11 cellular contexts compared by ENCODE assay signal in genomic region chr11:13098067-13098466, GRCh38.
DNase-seq lines count a peak whose midpoint lies in the region; ATAC-seq and TF ChIP-seq lines count a peak whose summit lies in the region.
"Had no signal": no experiment of that assay in that cellular context is flagged by ENCODE, and none has a peak within 500 bp of the region (broad histone marks: within the 10 kb centered on the region; RNA-seq: fewer than 3 reads in every experiment).

No MANE protein-coding gene starts in this region.

- intact Hi-C loops in mammary epithelial cell (cut with micrococcal nuclease), result loop anchor here (2.0 kb wide), 1 partner anchor 15 kb away; no protein-coding TSS in a partner anchor

- H3K36me3 ChIP-seq in mammary epithelial cell (ENCODE audit: insufficient read depth, low read length) (no peaks in the 10 kb centered on the region), mesenchymal stem cell (ENCODE audit: control insufficient read depth in 1 of 2, insufficient read depth in 2 of 2, low read depth in 1 of 2, low read length in 2 of 2) (no peaks in the 10 kb centered on the region)
- H3K36me3 ChIP-seq: ascending aorta had no signal

- in situ Hi-C loops in mammary epithelial cell (cut with MboI; ENCODE audit: low sequenced_read_pairs in 2 of 2), result no loop called here

- H4K91ac ChIP-seq in mesenchymal stem cell (ENCODE audit: low read length), result no peak overlapping the region

- CTCF ChIA-PET in mammary epithelial cell (lab: Charles Lee; ENCODE audit: low non-redundant PET), result interaction anchor here (0.9 kb wide), 1 partner anchor 22 kb away, joined by 6 read pairs; no protein-coding TSS in a partner anchor

- H3K27ac Mint-ChIP-seq in neural crest cell (ENCODE audit: unreplicated experiment), result peak overlapping the region; percentile 80
- no peak overlapping the region for H3K27ac Mint-ChIP-seq in nephron progenitor cell
- H3K27ac Mint-ChIP-seq: naive B cell had no signal

- BruUV-seq in mammary epithelial cell (replicated peaks; lab: Mats Ljungman, UMichigan), result no TSS peak

- peaks cover 19% of the 10 kb centered on the region for H3K4me1 ChIP-seq in mammary epithelial cell (ENCODE audit: insufficient read depth, low read length)
- H3K4me1 ChIP-seq in mesenchymal stem cell (ENCODE audit: control insufficient read depth, insufficient read depth, low read depth, low read length), result no peaks in the 10 kb centered on the region
- H3K4me1 ChIP-seq: ascending aorta had no signal

- no peaks in the 10 kb centered on the region for H4K20me1 ChIP-seq in mammary epithelial cell (ENCODE audit: insufficient read depth, low read length)

- DNase-seq in DMS153 (lab: John Stamatoyannopoulos, UW), result peak; percentile 90
- DNase-seq in NCI-H146 treated with DMSO at 0.1 percent for 48 hours (lab: John Stamatoyannopoulos, UW; ENCODE audit: unreplicated experiment), result peak; percentile 19
- peak; percentile 99 for DNase-seq in mammary epithelial cell
- peak; percentile 43 for DNase-seq in neural crest cell (ENCODE audit: low read depth, low spot score)
- DNase-seq in NCI-H128 (lab: John Stamatoyannopoulos, UW; ENCODE audit: unreplicated experiment), result no peak
- no peak for DNase-seq in nephron progenitor cell
- DNase-seq in mesenchymal stem cell, result no peak
- DNase-seq: HCEC 1CT, naive B cell had no signal

- no peak overlapping the region for H4K8ac ChIP-seq in mesenchymal stem cell (ENCODE audit: low read length)

- H3K4me3 ChIP-seq in mammary epithelial cell (replicated peaks in 1 of 3; ENCODE audit: insufficient read depth in 1 of 3, low read depth in 2 of 3, low read length in 3 of 3), result no peak overlapping the region
- H3K4me3 ChIP-seq in mesenchymal stem cell (ENCODE audit: insufficient read depth in 1 of 2, low read depth in 1 of 2, low read length in 2 of 2), result no peak overlapping the region
- H3K4me3 ChIP-seq: ascending aorta had no signal

- H3K27me3 ChIP-seq in mammary epithelial cell (ENCODE audit: insufficient read depth, low read length) (no peaks in the 10 kb centered on the region), mesenchymal stem cell (ENCODE audit: control insufficient read depth in 1 of 2, insufficient read depth in 1 of 2, low read length in 2 of 2) (peaks cover 0 to 16% of the 10 kb centered on the region in 2 experiments)
- H3K27me3 ChIP-seq: ascending aorta had no signal

- H3K79me1 ChIP-seq in mesenchymal stem cell (replicated peaks; ENCODE audit: low read length, poor library complexity, severe bottlenecking), result no peaks in the 10 kb centered on the region

- no peak overlapping the region for H3K4ac ChIP-seq in mesenchymal stem cell (ENCODE audit: low read depth in 1 of 2, low read length in 2 of 2)

- H3K36me3 Mint-ChIP-seq in neural crest cell (ENCODE audit: low read depth) (peaks cover 2% of the 10 kb centered on the region), nephron progenitor cell (ENCODE audit: low read depth) (no peaks in the 10 kb centered on the region)
- H3K36me3 Mint-ChIP-seq: naive B cell had no signal

- H3K14ac ChIP-seq in mesenchymal stem cell (ENCODE audit: low read length in 2 of 2), result no peak overlapping the region

- no peak overlapping the region for H2BK5ac ChIP-seq in mesenchymal stem cell (ENCODE audit: low read depth, low read length, poor library complexity, severe bottlenecking)

- H2AK5ac ChIP-seq in mesenchymal stem cell (ENCODE audit: low read length, severe bottlenecking), result no peak overlapping the region

- no peaks in the 10 kb centered on the region for H3K9me3 ChIP-seq in mammary epithelial cell (replicated peaks; ENCODE audit: insufficient read depth, low read length)
- H3K9me3 ChIP-seq in mesenchymal stem cell (ENCODE audit: control insufficient read depth, low read length), result no peaks in the 10 kb centered on the region

- dilution Hi-C loops in mammary epithelial cell (cut with HindIII; ENCODE audit: low sequenced_read_pairs), result no loop called here

- H2BK12ac ChIP-seq in mesenchymal stem cell (ENCODE audit: low read length in 2 of 2), result no peak overlapping the region

- H2AFZ ChIP-seq in mammary epithelial cell (ENCODE audit: low read depth, low read length), result peak overlapping the region; percentile 73
- no peak overlapping the region for H2AFZ ChIP-seq in mesenchymal stem cell (ENCODE audit: low read depth, low read length)

- H3K27me3 Mint-ChIP-seq in neural crest cell (ENCODE audit: low read depth) (no peaks in the 10 kb centered on the region), nephron progenitor cell (ENCODE audit: low read depth, poor library complexity) (peaks cover 10% of the 10 kb centered on the region)

- ATAC-seq in HG03571 (IDR thresholded peaks at IDR 0.05; ENCODE audit: unreplicated experiment), result no peak

- H3K9ac ChIP-seq in mammary epithelial cell (ENCODE audit: insufficient read depth, low read length) (peak overlapping the region; percentile 56), mesenchymal stem cell (ENCODE audit: low read length) (no peak overlapping the region)

- H3K4me2 ChIP-seq in mammary epithelial cell (ENCODE audit: insufficient read depth, low read depth, low read length) (peak overlapping the region; percentile 42), mesenchymal stem cell (ENCODE audit: low read length, poor library complexity, severe bottlenecking) (no peak overlapping the region)

- no peak overlapping the region for H3K23ac ChIP-seq in mesenchymal stem cell (ENCODE audit: low read length in 2 of 2)

- 3% methylated on average over 3 of the region's 3 CpGs for WGBS in mammary epithelial cell (ENCODE audit: low coverage, missing lambda C conversion rate)
- 88% methylated on average over 3 of the region's 3 CpGs for WGBS in mesenchymal stem cell

- H3K4me1 Mint-ChIP-seq in neural crest cell (peaks cover 45% of the 10 kb centered on the region), nephron progenitor cell (no peaks in the 10 kb centered on the region)
- H3K4me1 Mint-ChIP-seq: naive B cell had no signal

- no peaks in the 10 kb centered on the region for H3K79me2 ChIP-seq in mammary epithelial cell (ENCODE audit: insufficient read depth, low read length)

- no peak overlapping the region for H3K18ac ChIP-seq in mesenchymal stem cell (ENCODE audit: low read depth in 1 of 2, low read length in 2 of 2)

- no peak for TF ChIP-seq CTCF in mammary epithelial cell (conservative IDR thresholded peaks at IDR 0.05 in 1 of 2, IDR thresholded peaks at IDR 0.05 in 1 of 2; ENCODE audit: extremely low read depth in 1 of 2, insufficient read depth in 1 of 2, low read depth in 1 of 2, low read length in 2 of 2)
- no peak for TF ChIP-seq CTCF in neural crest cell (conservative IDR thresholded peaks at IDR 0.05)
- TF ChIP-seq CTCF in nephron progenitor cell (IDR thresholded peaks at IDR 0.05), result no peak

- H3K9me3 Mint-ChIP-seq in neural crest cell, result peaks cover 6% of the 10 kb centered on the region
- H3K9me3 Mint-ChIP-seq in nephron progenitor cell, result peaks cover 6% of the 10 kb centered on the region

- H3K27ac ChIP-seq in mammary epithelial cell (ENCODE audit: insufficient read depth, low read depth, low read length) (peak overlapping the region; percentile 91), mesenchymal stem cell (ENCODE audit: low read length, poor library complexity, severe bottlenecking) (no peak overlapping the region)
- H3K27ac ChIP-seq: ascending aorta had no signal

- no peak overlapping the region for H2BK120ac ChIP-seq in mesenchymal stem cell (ENCODE audit: low read depth, low read length)

- H3K4me3 Mint-ChIP-seq in neural crest cell, result peak overlapping the region; percentile 47
- H3K4me3 Mint-ChIP-seq in nephron progenitor cell, result no peak overlapping the region
- H3K4me3 Mint-ChIP-seq: naive B cell had no signal

- H2BK15ac ChIP-seq in mesenchymal stem cell (ENCODE audit: low read depth, poor library complexity, severe bottlenecking), result no peak overlapping the region

Comparison
In these comparisons a context has a peak if more than half of its experiments do, and no peak if none do; other contexts are left out.
1. DNase-seq: peak in DMS153 (single experiment), NCI-H146 treated with DMSO at 0.1 percent for 48 hours (single experiment), mammary epithelial cell (single experiment) and neural crest cell (single experiment); none in NCI-H128 (single experiment), nephron progenitor cell (single experiment) and mesenchymal stem cell (single experiment).